8 cellular contexts compared by ENCODE assay signal in genomic region chr11:22787565-22788162, GRCh38. TPM values are rescaled to one million over a fixed set of nuclear protein-coding genes. Genes with fewer than 3 reads are reported as not detected.
DNase-seq lines count a peak whose midpoint lies in the region; ATAC-seq and TF ChIP-seq lines count a peak whose summit lies in the region.
"Had no signal": no experiment of that assay in that cellular context is flagged by ENCODE, and none has a peak within 500 bp of the region (broad histone marks: within the 10 kb centered on the region; RNA-seq: fewer than 3 reads in every experiment).

No MANE protein-coding gene starts in this region.

- peak; percentile 65 for TF ChIP-seq CTCF in DOHH2 (IDR thresholded peaks at IDR 0.05; ENCODE audit: low read depth, low read length, poor library complexity, severe bottlenecking)
- peak; percentile 86 for TF ChIP-seq CTCF in endothelial cell (IDR thresholded peaks at IDR 0.05; ENCODE audit: unreplicated experiment)

- peak; percentile 55 for ATAC-seq in GM21447 (IDR thresholded peaks at IDR 0.05; ENCODE audit: unreplicated experiment)
- ATAC-seq in natural killer cell treated with Interleukin-12 subunit alpha and Interleukin-12 subunit beta and Interleukin-15 and Interleukin-18, amount 100 ng/mL, for 72 hours = no peak
- ATAC-seq in GM21825 (IDR thresholded peaks at IDR 0.05; ENCODE audit: unreplicated experiment) = no peak

- H3K4me3 Mint-ChIP-seq in endothelial cell (ENCODE audit: unreplicated experiment) = no peak overlapping the region
- no peak overlapping the region for H3K4me3 Mint-ChIP-seq in natural killer cell treated with Interleukin-12 subunit alpha and Interleukin-12 subunit beta and Interleukin-15 and Interleukin-18, amount 100 ng/mL, for 72 hours
- H3K4me3 Mint-ChIP-seq: activated naive CD8-positive, alpha-beta T cell had no signal

- H4K20me1 ChIP-seq in DOHH2 (ENCODE audit: control insufficient read depth, insufficient read depth, low read depth, low read length) = no peaks in the 10 kb centered on the region

- H3K4me2 ChIP-seq in DOHH2 (ENCODE audit: low read length) = no peak overlapping the region

- H3K4me1 Mint-ChIP-seq in endothelial cell (ENCODE audit: unreplicated experiment) = no peaks in the 10 kb centered on the region
- H3K4me1 Mint-ChIP-seq in natural killer cell treated with Interleukin-12 subunit alpha and Interleukin-12 subunit beta and Interleukin-15 and Interleukin-18, amount 100 ng/mL, for 72 hours (ENCODE audit: low read depth in 2 of 2) = no peaks in the 10 kb centered on the region

- H3F3A ChIP-seq in DOHH2 (ENCODE audit: control insufficient read depth, insufficient read depth) = no peaks in the 10 kb centered on the region

- H3K4me1 ChIP-seq in DOHH2 (ENCODE audit: control insufficient read depth, low read length) = no peaks in the 10 kb centered on the region

- H3K27me3 Mint-ChIP-seq in endothelial cell (ENCODE audit: unreplicated experiment) = peaks cover 2% of the 10 kb centered on the region
- H3K27me3 Mint-ChIP-seq in natural killer cell treated with Interleukin-12 subunit alpha and Interleukin-12 subunit beta and Interleukin-15 and Interleukin-18, amount 100 ng/mL, for 72 hours = peaks cover 6% of the 10 kb centered on the region in 2 donors
- H3K27me3 Mint-ChIP-seq: activated naive CD8-positive, alpha-beta T cell had no signal

- H3K27me3 ChIP-seq in DOHH2 (ENCODE audit: control insufficient read depth, low read length) = no peaks in the 10 kb centered on the region; the same call in 1 of the 2 replicates

- H3K4me3 ChIP-seq in DOHH2 (ENCODE audit: low read length) = no peak overlapping the region

- H3K36me3 Mint-ChIP-seq in endothelial cell (ENCODE audit: low read depth, unreplicated experiment) = no peaks in the 10 kb centered on the region
- H3K36me3 Mint-ChIP-seq in natural killer cell treated with Interleukin-12 subunit alpha and Interleukin-12 subunit beta and Interleukin-15 and Interleukin-18, amount 100 ng/mL, for 72 hours = no peaks in the 10 kb centered on the region
- H3K36me3 Mint-ChIP-seq: activated naive CD8-positive, alpha-beta T cell had no signal

- H3K36me3 ChIP-seq in DOHH2 (ENCODE audit: control insufficient read depth, low read length) = no peaks in the 10 kb centered on the region

- no peaks in the 10 kb centered on the region for H3K9me2 ChIP-seq in DOHH2 (replicated peaks; ENCODE audit: control insufficient read depth, low read length)

- no peaks in the 10 kb centered on the region for H3K9me3 Mint-ChIP-seq in endothelial cell (ENCODE audit: unreplicated experiment)
- H3K9me3 Mint-ChIP-seq in natural killer cell treated with Interleukin-12 subunit alpha and Interleukin-12 subunit beta and Interleukin-15 and Interleukin-18, amount 100 ng/mL, for 72 hours = no peaks in the 10 kb centered on the region

- H3K27ac ChIP-seq in DOHH2 (ENCODE audit: low read depth, low read length) = no peak overlapping the region

- no peak overlapping the region for H3K27ac Mint-ChIP-seq in endothelial cell (ENCODE audit: unreplicated experiment)
- no peak overlapping the region for H3K27ac Mint-ChIP-seq in natural killer cell treated with Interleukin-12 subunit alpha and Interleukin-12 subunit beta and Interleukin-15 and Interleukin-18, amount 100 ng/mL, for 72 hours
- H3K27ac Mint-ChIP-seq: activated naive CD8-positive, alpha-beta T cell had no signal

- no peaks in the 10 kb centered on the region for H3K79me2 ChIP-seq in DOHH2 (ENCODE audit: control insufficient read depth, low read length)

- DNase-seq in NCI-H1105 (lab: John Stamatoyannopoulos, UW) = peak; percentile 30
- peak; percentile 48 for DNase-seq in SW480 (ENCODE audit: low spot score)
- DNase-seq in endothelial cell (ENCODE audit: low spot score) = peak; percentile 15
- peak; percentile 61 for DNase-seq in natural killer cell treated with Interleukin-12 subunit alpha and Interleukin-12 subunit beta and Interleukin-15 and Interleukin-18, amount 100 ng/mL, for 72 hours (ENCODE audit: low spot score)

- H3K9me3 ChIP-seq in DOHH2 (ENCODE audit: control insufficient read depth, insufficient read depth, low read length) = no peaks in the 10 kb centered on the region

RNA-seq across cellular contexts. Expression of gene SVIP, which starts 41.9 kb away (rescaled TPM):
- total RNA-seq in endothelial cell (ENCODE audit: unreplicated experiment) = 17.9 TPM
- 10 to 100 TPM; 25.6 to 28.3 TPM for total RNA-seq in natural killer cell treated with Interleukin-12 subunit alpha and Interleukin-12 subunit beta and Interleukin-15 and Interleukin-18, amount 100 ng/mL, for 72 hours
